8 cellular contexts compared by ENCODE assay signal in genomic region chr20:29327600-29328420, GRCh38.
A peak's percentile ranks its signal among the peaks of the same experiment; 100 is the strongest.
DNase-seq lines count a peak whose midpoint lies in the region; TF ChIP-seq lines count a peak whose summit lies in the region.
"Not testable (repeated sequence)": the region's sequence is repeated elsewhere in the genome, so short reads cannot be mapped to it uniquely, and the experiment has no call there.

No MANE protein-coding gene starts in this region.

- H2AK5ac ChIP-seq in mesendoderm (ENCODE audit: low read length) = not testable (repeated sequence)

- not testable (repeated sequence) for H3K56ac ChIP-seq in mesendoderm (ENCODE audit: low read length)

- no CpG with 5 or more reads among the region's 33 CpGs for WGBS in mesendoderm (ENCODE audit: extremely low coverage, insufficient coverage, low lambda C conversion rate)
- 53 to 67% methylated on average over 20 to 33 of the region's 33 CpGs for WGBS in transverse colon (ENCODE audit: low coverage in 1 of 2), 2 donors

- TF ChIP-seq CTCF in SU-DHL-6 (IDR thresholded peaks at IDR 0.05; ENCODE audit: insufficient read depth, low read length, poor library complexity, severe bottlenecking) (peak; percentile 12), transverse colon (IDR thresholded peaks at IDR 0.05) (peak in 3 of 5 experiments; percentile 24 to 39 (median 35))

- H3F3A ChIP-seq in SU-DHL-6 (ENCODE audit: insufficient read depth) = not testable (repeated sequence)

- H3K36me3 ChIP-seq in SU-DHL-6 (ENCODE audit: low read length); mesendoderm (ENCODE audit: control insufficient read depth, insufficient read depth, low read length); transverse colon: not testable (repeated sequence)

- not testable (repeated sequence) for H3K4me1 ChIP-seq in mesendoderm (ENCODE audit: control insufficient read depth, low read depth, low read length); transverse colon

- not testable (repeated sequence) for H3K9me2 ChIP-seq in SU-DHL-6 (replicated peaks; ENCODE audit: insufficient read depth, low read length)

- not testable (repeated sequence) for TF ChIP-seq EP300 in transverse colon (IDR thresholded peaks at IDR 0.05; ENCODE audit: low read depth)

- not testable (repeated sequence) for H3K79me2 ChIP-seq in SU-DHL-6 (ENCODE audit: insufficient read depth, low read length); mesendoderm (ENCODE audit: control insufficient read depth, insufficient read depth, low read length)

- in situ Hi-C loops in transverse colon (cut with MboI; ENCODE audit: low pct_ligation_motif_present in 1 of 4, low pct_unique_long_range_greater_than_20kb in 1 of 4, low sequenced_read_pairs in 3 of 4) = not testable (repeated sequence)

- not testable (repeated sequence) for H4K8ac ChIP-seq in mesendoderm (ENCODE audit: low read depth, low read length)

- not testable (repeated sequence) for H3K9ac ChIP-seq in SU-DHL-6 (ENCODE audit: low read length); mesendoderm (ENCODE audit: low read length)

- DNase-seq in DMS 273 (lab: John Stamatoyannopoulos, UW; ENCODE audit: unreplicated experiment) (peak; percentile 62), HuH-7.5 (ENCODE audit: low spot score) (peak; percentile 42), NCI-H446 (lab: John Stamatoyannopoulos, UW) (peak; percentile 2 to 64), activated T-cell treated with anti-CD3 and anti-CD28 coated beads for 24 hours (ENCODE audit: low read depth) (peak; percentile 32), mesendoderm (peak; percentile 43)
- peak; percentile 26 for DNase-seq in central memory CD4-positive, alpha-beta T cell
- DNase-seq in transverse colon = not testable (repeated sequence)

- not testable (repeated sequence) for TF ChIP-seq POLR2A in transverse colon (IDR thresholded peaks at IDR 0.05)

- H3K27ac ChIP-seq in SU-DHL-6 (ENCODE audit: low read depth, low read length); mesendoderm (ENCODE audit: low read depth, low read length); transverse colon: not testable (repeated sequence)

- not testable (repeated sequence) for H4K20me1 ChIP-seq in SU-DHL-6 (ENCODE audit: low read depth, low read length)

- not testable (repeated sequence) for H3K4ac ChIP-seq in mesendoderm (ENCODE audit: low read depth, low read length)

- not testable (repeated sequence) for H3K4me2 ChIP-seq in SU-DHL-6 (ENCODE audit: low read depth, low read length, poor library complexity, severe bottlenecking); mesendoderm (ENCODE audit: low read length)

- H2AFZ ChIP-seq in SU-DHL-6 (ENCODE audit: low read depth, low read length, severe bottlenecking) = not testable (repeated sequence)

- H3K9me3 ChIP-seq in SU-DHL-6 (ENCODE audit: insufficient read depth, low read length); transverse colon: not testable (repeated sequence)

- H3K23ac ChIP-seq in mesendoderm (ENCODE audit: low read length) = not testable (repeated sequence)

- H3K18ac ChIP-seq in mesendoderm (ENCODE audit: low read length) = not testable (repeated sequence)

- not testable (repeated sequence) for H3K4me3 ChIP-seq in SU-DHL-6 (ENCODE audit: insufficient read depth, low read length, poor library complexity, severe bottlenecking); mesendoderm (ENCODE audit: low read length); transverse colon

- H3K79me1 ChIP-seq in mesendoderm (ENCODE audit: low read length) = not testable (repeated sequence)

- H2BK120ac ChIP-seq in mesendoderm (ENCODE audit: low read depth, low read length) = not testable (repeated sequence)

- not testable (repeated sequence) for H4K5ac ChIP-seq in mesendoderm (ENCODE audit: low read length)

- intact Hi-C loops in transverse colon (cut with DNase I; ENCODE audit: low total_unique reads) = not testable (repeated sequence)

- not testable (repeated sequence) for H2BK5ac ChIP-seq in mesendoderm (ENCODE audit: low read length)

- not testable (repeated sequence) for H2BK15ac ChIP-seq in mesendoderm (replicated peaks; ENCODE audit: low read depth)

- H3K27me3 ChIP-seq in SU-DHL-6 (ENCODE audit: low read length); mesendoderm (ENCODE audit: insufficient read depth, low read length, poor library complexity): not testable (repeated sequence)
- H3K27me3 ChIP-seq in transverse colon = peaks cover 45% of the 10 kb centered on the region
